In the genomic region with DNA sequence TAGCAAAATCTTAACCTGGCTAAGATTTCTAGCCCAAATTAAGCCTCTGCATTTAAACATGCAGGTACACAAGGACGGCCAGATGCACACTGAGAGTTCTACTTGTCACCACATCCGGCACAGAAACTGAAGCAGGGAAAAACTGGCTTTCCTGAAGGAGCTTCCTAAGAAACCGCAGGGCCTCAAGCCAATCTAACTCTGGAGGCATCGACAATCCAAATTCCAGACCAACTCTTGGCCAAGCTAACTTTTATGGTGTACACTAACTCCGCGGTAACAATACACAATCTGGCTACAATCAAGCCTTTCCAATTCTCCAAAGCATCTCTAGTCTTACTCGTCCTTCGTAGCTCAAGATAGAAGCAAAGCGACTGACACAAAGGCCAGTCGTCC, we compare ENCODE assay signal across 8 cellular contexts. TPM values are rescaled to one million over a fixed set of nuclear protein-coding genes. Genes with fewer than 3 reads are reported as not detected.
DNase-seq lines count a peak whose midpoint lies in the region; ATAC-seq and TF ChIP-seq lines count a peak whose summit lies in the region.

No MANE protein-coding gene starts in this region.

- peaks cover 15% of the 10 kb centered on the region for H3K27me3 Mint-ChIP-seq in T-helper 1 cell treated with Interleukin-12 subunit alpha and Interleukin-12 subunit beta and Interleukin-4 antibody, amounts not matched to agents 30 μg/mL and 1 μg/mL, for 36 hours (ENCODE audit: low read depth)

- H3K4me1 ChIP-seq in fibroblast of lung (ENCODE audit: control insufficient read depth, extremely low read depth, insufficient read depth, low read length) (peaks cover 11% of the 10 kb centered on the region), psoas muscle (peaks cover 34% of the 10 kb centered on the region)

- ATAC-seq in GM18870 (IDR thresholded peaks at IDR 0.05; ENCODE audit: unreplicated experiment) = peak; percentile 33
- peak; percentile 12 for ATAC-seq in HG03108 (IDR thresholded peaks at IDR 0.05; ENCODE audit: unreplicated experiment)
- no peak for ATAC-seq in psoas muscle

- peak overlapping the region; percentile 94 for H3K4me3 Mint-ChIP-seq in T-helper 1 cell treated with Interleukin-12 subunit alpha and Interleukin-12 subunit beta and Interleukin-4 antibody, amounts not matched to agents 30 μg/mL and 1 μg/mL, for 36 hours

- H3K36me3 ChIP-seq in BJ (ENCODE audit: control insufficient read depth, insufficient read depth, low read length) (no peaks in the 10 kb centered on the region), fibroblast of lung (ENCODE audit: control insufficient read depth, insufficient read depth, low read length) (no peaks in the 10 kb centered on the region), psoas muscle (ENCODE audit: insufficient read depth in 1 of 2, low read depth in 1 of 2) (peaks cover 0 to 4% of the 10 kb centered on the region in 2 donors)

- no peak for TF ChIP-seq CTCF in BJ (IDR thresholded peaks at IDR 0.05; ENCODE audit: insufficient read depth, low read depth, low read length)
- no peak for TF ChIP-seq CTCF in fibroblast of lung (conservative IDR thresholded peaks at IDR 0.05 in 1 of 2, IDR thresholded peaks at IDR 0.05 in 1 of 2; ENCODE audit: low read depth in 1 of 2, low read length in 2 of 2)
- TF ChIP-seq CTCF in psoas muscle (IDR thresholded peaks at IDR 0.05) = no peak

- POLR2A ChIA-PET in BJ (lab: Charles Lee) = interaction anchor here (1.0 kb wide), 1 partner anchor 125 kb away, joined by 3 read pairs; the partner anchor contains the start of gene SPA17

- H3K9me3 ChIP-seq in fibroblast of lung (ENCODE audit: control insufficient read depth, insufficient read depth, low read depth, low read length) = no peaks in the 10 kb centered on the region
- H3K9me3 ChIP-seq in psoas muscle = no peaks in the 10 kb centered on the region

- H3K27me3 ChIP-seq in BJ (ENCODE audit: control insufficient read depth, insufficient read depth, low read length) = no peaks in the 10 kb centered on the region
- no peaks in the 10 kb centered on the region for H3K27me3 ChIP-seq in fibroblast of lung (ENCODE audit: control insufficient read depth, insufficient read depth, low read length)
- no peaks in the 10 kb centered on the region for H3K27me3 ChIP-seq in psoas muscle (ENCODE audit: insufficient read depth in 3 of 3, low read length in 2 of 3)

- CTCF ChIA-PET in BJ (lab: Yijun Ruan, JAX) = interaction anchor here (0.6 to 6.1 kb wide), 9 partner anchors 9 to 155 kb away, joined by 3 to 41 read pairs (median 4); no protein-coding TSS in a partner anchor

- peak overlapping the region; percentile 93 for H3K4me2 ChIP-seq in fibroblast of lung (ENCODE audit: extremely low read depth, insufficient read depth, low read length)

- H4K20me1 ChIP-seq in fibroblast of lung (ENCODE audit: control insufficient read depth, extremely low read depth, insufficient read depth, low read length) = peaks cover under 1% of the 10 kb centered on the region

- intact Hi-C loops in psoas muscle (cut with DNase I) = no loop called here

- DNase-seq in BJ (ENCODE audit: low read depth) = no peak
- peak; percentile 72 to 83 for DNase-seq in fibroblast of lung (ENCODE audit: low read depth in 2 of 2)
- no peak for DNase-seq in psoas muscle
- no peak for DNase-seq in effector CD8-positive, alpha-beta T cell (lab: John Stamatoyannopoulos, UW)
- no peak for DNase-seq in CD1c-positive myeloid dendritic cell (ENCODE audit: extremely low spot score)

- H3K79me2 ChIP-seq in fibroblast of lung (ENCODE audit: control insufficient read depth, insufficient read depth, low read length) = peaks cover 57% of the 10 kb centered on the region

- peak overlapping the region; percentile 99 for H3K27ac ChIP-seq in fibroblast of lung (ENCODE audit: insufficient read depth, low read length)
- H3K27ac ChIP-seq in psoas muscle = peak overlapping the region; percentile 100

- H3K36me3 Mint-ChIP-seq in T-helper 1 cell treated with Interleukin-12 subunit alpha and Interleukin-12 subunit beta and Interleukin-4 antibody, amounts not matched to agents 30 μg/mL and 1 μg/mL, for 36 hours (ENCODE audit: low read depth) = no peaks in the 10 kb centered on the region

- H3K4me1 Mint-ChIP-seq in T-helper 1 cell treated with Interleukin-12 subunit alpha and Interleukin-12 subunit beta and Interleukin-4 antibody, amounts not matched to agents 30 μg/mL and 1 μg/mL, for 36 hours (ENCODE audit: low read depth) = peaks cover 22% of the 10 kb centered on the region

- H3K4me3 ChIP-seq in BJ (ENCODE audit: low read depth, low read length) (peak overlapping the region; percentile 89), fibroblast of lung (replicated peaks in 1 of 4; ENCODE audit: control extremely low read depth in 1 of 4, insufficient read depth in 1 of 4, low read depth in 3 of 4, low read length in 4 of 4) (peak overlapping the region; percentile 60 to 94 (median 88)), psoas muscle (peak overlapping the region; percentile 98)

- H3K27ac Mint-ChIP-seq in T-helper 1 cell treated with Interleukin-12 subunit alpha and Interleukin-12 subunit beta and Interleukin-4 antibody, amounts not matched to agents 30 μg/mL and 1 μg/mL, for 36 hours = peak overlapping the region; percentile 95

- peak overlapping the region; percentile 45 for H2AFZ ChIP-seq in fibroblast of lung (ENCODE audit: low read length)

- peak overlapping the region; percentile 100 for H3K9ac ChIP-seq in fibroblast of lung (ENCODE audit: insufficient read depth, low read length)

- H3K9me3 Mint-ChIP-seq in T-helper 1 cell treated with Interleukin-12 subunit alpha and Interleukin-12 subunit beta and Interleukin-4 antibody, amounts not matched to agents 30 μg/mL and 1 μg/mL, for 36 hours = no peaks in the 10 kb centered on the region

- 2 to 5% (median 3%) methylated on average over 10 of the region's 10 CpGs for WGBS in psoas muscle, 3 donors

RNA-seq across cellular contexts. Expression of gene MSANTD2, which starts 1.2 kb away (rescaled TPM):
- polyA plus RNA-seq in BJ (2011; rRNA removed) (3.4 and 5.7 TPM in 2 replicates), fibroblast of lung (5.6 and 6.6 TPM in 2 replicates), psoas muscle (1 to 10 TPM; 2.8 to 5.4 (median 4.0) TPM)
- polyA minus RNA-seq in BJ (2011; rRNA and poly(A)+ RNA removed) = 2.0 and 3.0 TPM in 2 replicates
- total RNA-seq in fibroblast of lung (6.2 and 6.3 TPM in 2 replicates), psoas muscle (1 to 10 TPM; 3.0 to 4.5 (median 4.1) TPM)
- polyA plus RNA-seq in fibroblast of lung (2012) = 3.9 and 4.2 TPM in 2 replicates
- polyA minus RNA-seq in fibroblast of lung (ENCODE audit: low replicate concordance) = 1.1 and 1.6 TPM in 2 replicates

RNA-seq across cellular contexts. Expression of gene ESAM, which starts 36.9 kb away (rescaled TPM):
- 0.17 and 0.18 TPM in 2 replicates for polyA plus RNA-seq in BJ (2011; rRNA removed)
- polyA minus RNA-seq in BJ (2011; rRNA and poly(A)+ RNA removed) = 0.09 and 0.10 TPM in 2 replicates
- total RNA-seq in fibroblast of lung = under 0.01 and 0.26 TPM in 2 replicates
- 0.10 and 2.7 TPM in 2 replicates for polyA plus RNA-seq in fibroblast of lung
- polyA plus RNA-seq in fibroblast of lung (2012) = 0.16 and 2.4 TPM in 2 replicates
- polyA minus RNA-seq in fibroblast of lung (ENCODE audit: low replicate concordance) = 2.6 TPM in 1 of 2 replicates, not detected in the other
- 10 to 100 TPM; 20.1 to 35.5 (median 28.8) TPM for total RNA-seq in psoas muscle
- 10 to 100 TPM; 18.4 to 37.2 (median 26.2) TPM for polyA plus RNA-seq in psoas muscle

RNA-seq across cellular contexts. Expression of gene VSIG2, which starts 46.9 kb away (rescaled TPM):
- polyA plus RNA-seq in BJ (2011; rRNA removed) (not detected in 2 replicates), fibroblast of lung (0.06 TPM in 1 of 2 replicates, not detected in the other), psoas muscle (under 1 TPM; 0.15 to 0.36 (median 0.17) TPM)
- not detected in 2 replicates for polyA minus RNA-seq in BJ (2011; rRNA and poly(A)+ RNA removed)
- total RNA-seq in fibroblast of lung (not detected in 2 replicates), psoas muscle (under 1 TPM; 0.30 to 0.58 (median 0.37) TPM)
- polyA plus RNA-seq in fibroblast of lung (2012) = 0.09 and 0.15 TPM in 2 replicates
- not detected in 2 replicates for polyA minus RNA-seq in fibroblast of lung (ENCODE audit: low replicate concordance)

RNA-seq across cellular contexts. Expression of gene NRGN, which starts 59.2 kb away (rescaled TPM):
- polyA plus RNA-seq in BJ (2011; rRNA removed) (0.98 and 1.6 TPM in 2 replicates), fibroblast of lung (4.9 and 10.8 TPM in 2 replicates), psoas muscle (1 to 10 TPM in 2 of 3 donors, under 1 TPM in 1; 0.69 to 1.7 (median 1.0) TPM)
- 0.52 and 0.87 TPM in 2 replicates for polyA minus RNA-seq in BJ (2011; rRNA and poly(A)+ RNA removed)
- total RNA-seq in fibroblast of lung (0.17 TPM in 1 of 2 replicates, not detected in the other), psoas muscle (1 to 10 TPM in 2 of 4 donors, under 1 TPM in 2; 0.89 to 2.1 (median 1.2) TPM)
- polyA plus RNA-seq in fibroblast of lung (2012) = 10.9 and 21.1 TPM in 2 replicates
- 16.6 and 16.8 TPM in 2 replicates for polyA minus RNA-seq in fibroblast of lung (ENCODE audit: low replicate concordance)

Comparison
In these comparisons a context has a peak if more than half of its experiments do, and no peak if none do; other contexts are left out.
1. DNase-seq: peak in fibroblast of lung (2 of 2); none in BJ (single experiment), psoas muscle (0 of 2), effector CD8-positive, alpha-beta T cell (single experiment) and CD1c-positive myeloid dendritic cell (single experiment).
2. ATAC-seq: peak in GM18870 (single experiment) and HG03108 (single experiment); none in psoas muscle (0 of 4).
3. Peak in every context shown above with its lines, with median percentiles within 50 percentile points of each other: H3K4me3 ChIP-seq.